In genomic region chr15:44536298-44536961, GRCh38 we compare ENCODE assay signal across 8 cellular contexts. TPM values are rescaled to one million over a fixed set of nuclear protein-coding genes. Genes with fewer than 3 reads are reported as not detected.
A peak's percentile ranks its signal among the peaks of the same experiment; 100 is the strongest.
DNase-seq lines count a peak whose midpoint lies in the region; ATAC-seq and TF ChIP-seq lines count a peak whose summit lies in the region.

No MANE protein-coding gene starts in this region.

- H3K4me1 ChIP-seq in ACC112 (ENCODE audit: control insufficient read depth, insufficient read depth, low read length, unreplicated experiment) (peaks cover 30% of the 10 kb centered on the region), HEK293 (ENCODE audit: control insufficient read depth, insufficient read depth, low read length) (no peaks in the 10 kb centered on the region), Loucy (ENCODE audit: insufficient read depth, low read length, poor library complexity, severe bottlenecking) (peaks cover 38% of the 10 kb centered on the region), mononuclear cell (ENCODE audit: insufficient read depth, low read length) (peaks cover 30% of the 10 kb centered on the region), upper lobe of left lung (peaks cover 25 to 31% (median 27%) of the 10 kb centered on the region in 4 donors)

- no peaks in the 10 kb centered on the region for H3K9me2 ChIP-seq in Loucy (replicated peaks; ENCODE audit: low read depth, low read length)

- no peak for DNase-seq in GM12864 (ENCODE audit: low read depth)
- DNase-seq in T1000 (lab: John Stamatoyannopoulos, UW): peak; percentile 89
- DNase-seq in epithelial cell of prostate (ENCODE audit: low read depth, low spot score): peak; percentile 36
- DNase-seq in upper lobe of left lung: peak; percentile 89 to 93

- peaks cover 23% of the 10 kb centered on the region for H4K20me1 ChIP-seq in Loucy (ENCODE audit: insufficient read depth, low read length, poor library complexity, severe bottlenecking)

- ATAC-seq in upper lobe of left lung (ENCODE audit: low FRiP score in 2 of 2): peak; percentile 91 to 95

- TF ChIP-seq CTCF in GM12864 (IDR thresholded peaks at IDR 0.05; ENCODE audit: low read depth, low read length, missing control alignments) (peak; percentile 38), HEK293 (tag by site-specific recombination; IDR thresholded peaks at IDR 0.05) (peak; percentile 67), Loucy (conservative IDR thresholded peaks at IDR 0.05; ENCODE audit: low read length) (peak; percentile 46), upper lobe of left lung (IDR thresholded peaks at IDR 0.05) (peak in 5 of 6 experiments; percentile 36 to 72 (median 60))

- WGBS in upper lobe of left lung, 2 donors: 0 to 1% methylated on average over 5 to 28 of the region's 47 CpGs

- H3K9me3 ChIP-seq in HEK293 (ENCODE audit: control insufficient read depth, insufficient read depth, low read depth, low read length) (no peaks in the 10 kb centered on the region), Loucy (ENCODE audit: insufficient read depth, low read depth, low read length) (no peaks in the 10 kb centered on the region), mononuclear cell (ENCODE audit: low read depth, low read length) (no peaks in the 10 kb centered on the region), upper lobe of left lung (no peaks in the 10 kb centered on the region)

- peak overlapping the region; percentile 88 for H3K9ac ChIP-seq in Loucy (ENCODE audit: low read depth, low read length, poor library complexity, severe bottlenecking)

- peak in 3 of 4 donors; percentile 60 to 91 (median 84) for TF ChIP-seq POLR2A in upper lobe of left lung (IDR thresholded peaks at IDR 0.05)

- peak overlapping the region; percentile 93 for H2AFZ ChIP-seq in ACC112 (ENCODE audit: low read length, unreplicated experiment)
- peak overlapping the region; percentile 88 for H2AFZ ChIP-seq in Loucy (ENCODE audit: low read length)

- no peaks in the 10 kb centered on the region for H3F3A ChIP-seq in Loucy (ENCODE audit: low read depth)

- H3K27me3 ChIP-seq in ACC112 (ENCODE audit: insufficient read depth, low read length) (no peaks in the 10 kb centered on the region), Loucy (ENCODE audit: insufficient read depth, low read length, poor library complexity, severe bottlenecking) (no peaks in the 10 kb centered on the region), mononuclear cell (ENCODE audit: insufficient read depth, low read length) (no peaks in the 10 kb centered on the region), upper lobe of left lung (no peaks in the 10 kb centered on the region)

- POLR2A ChIA-PET in HEK293 (lab: Yijun Ruan, JAX): interaction anchor here (0.6 to 1.9 kb wide), 11 partner anchors 8 to 248 kb away, joined by 3 to 18 read pairs (median 4); partner anchors contain the start of genes CTDSPL2, GOLM2 and SPG11

- H3K36me3 ChIP-seq in ACC112 (ENCODE audit: insufficient read depth, low read length) (peaks cover 12% of the 10 kb centered on the region; the same call in 1 of the 2 replicates), HEK293 (ENCODE audit: control insufficient read depth in 2 of 2, insufficient read depth in 1 of 2, low read length in 2 of 2) (peaks cover 9 to 24% of the 10 kb centered on the region in 2 experiments; a peak in 2 of 3 replicates), Loucy (ENCODE audit: insufficient read depth, low read length) (no peaks in the 10 kb centered on the region), upper lobe of left lung (peaks cover 0 to 25% (median 0%) of the 10 kb centered on the region in 4 donors)

- CTCF ChIA-PET in HEK293 (lab: Yijun Ruan, JAX): interaction anchor here (0.7 kb wide), 1 partner anchor 509 kb away, joined by 3 read pairs; no protein-coding TSS in a partner anchor

- H3K27ac ChIP-seq in ACC112 (ENCODE audit: low read depth, low read length): peak overlapping the region; percentile 90
- peak overlapping the region; percentile 94 for H3K27ac ChIP-seq in HEK293 (ENCODE audit: extremely low read depth, low read depth, low read length)
- peak overlapping the region; percentile 99 for H3K27ac ChIP-seq in epithelial cell of prostate
- H3K27ac ChIP-seq in upper lobe of left lung: peak overlapping the region; percentile 95 to 99 (median 97)

- TF ChIP-seq EP300 in upper lobe of left lung (IDR thresholded peaks at IDR 0.05): no peak

- peak overlapping the region; percentile 86 for H3K4me3 ChIP-seq in ACC112 (ENCODE audit: low read depth, low read length)
- H3K4me3 ChIP-seq in GM12864 (ENCODE audit: low read depth, low read length): peak overlapping the region; percentile 70
- peak overlapping the region; percentile 66 for H3K4me3 ChIP-seq in HEK293 (ENCODE audit: low read depth, low read length)
- peak overlapping the region; percentile 82 for H3K4me3 ChIP-seq in Loucy (ENCODE audit: low read length, poor library complexity, severe bottlenecking)
- peak overlapping the region; percentile 94 for H3K4me3 ChIP-seq in mononuclear cell (ENCODE audit: low read length)
- peak overlapping the region; percentile 52 to 99 (median 82) for H3K4me3 ChIP-seq in upper lobe of left lung

- peak overlapping the region; percentile 96 for H3K4me2 ChIP-seq in Loucy (ENCODE audit: low read depth, low read length, poor library complexity, severe bottlenecking)

- H3K79me2 ChIP-seq in ACC112 (ENCODE audit: control insufficient read depth, insufficient read depth, low read length, unreplicated experiment) (peaks cover 54% of the 10 kb centered on the region), Loucy (ENCODE audit: insufficient read depth, low read length) (peaks cover 57% of the 10 kb centered on the region)

TF ChIP-seq in HEK293, 187 proteins besides CTCF, POLR2A, EP300 and RAD21 (continues in another document):
- TF ChIP-seq, protein P1, sequence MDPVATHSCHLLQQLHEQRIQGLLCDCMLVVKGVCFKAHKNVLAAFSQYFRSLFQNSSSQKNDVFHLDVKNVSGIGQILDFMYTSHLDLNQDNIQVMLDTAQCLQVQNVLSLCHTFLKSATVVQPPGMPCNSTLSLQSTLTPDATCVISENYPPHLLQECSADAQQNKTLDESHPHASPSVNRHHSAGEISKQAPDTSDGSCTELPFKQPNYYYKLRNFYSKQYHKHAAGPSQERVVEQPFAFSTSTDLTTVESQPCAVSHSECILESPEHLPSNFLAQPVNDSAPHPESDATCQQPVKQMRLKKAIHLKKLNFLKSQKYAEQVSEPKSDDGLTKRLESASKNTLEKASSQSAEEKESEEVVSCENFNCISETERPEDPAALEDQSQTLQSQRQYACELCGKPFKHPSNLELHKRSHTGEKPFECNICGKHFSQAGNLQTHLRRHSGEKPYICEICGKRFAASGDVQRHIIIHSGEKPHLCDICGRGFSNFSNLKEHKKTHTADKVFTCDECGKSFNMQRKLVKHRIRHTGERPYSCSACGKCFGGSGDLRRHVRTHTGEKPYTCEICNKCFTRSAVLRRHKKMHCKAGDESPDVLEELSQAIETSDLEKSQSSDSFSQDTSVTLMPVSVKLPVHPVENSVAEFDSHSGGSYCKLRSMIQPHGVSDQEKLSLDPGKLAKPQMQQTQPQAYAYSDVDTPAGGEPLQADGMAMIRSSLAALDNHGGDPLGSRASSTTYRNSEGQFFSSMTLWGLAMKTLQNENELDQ (tag by site-specific recombination; IDR thresholded peaks at IDR 0.05; ENCODE audit: low read depth): no peak
- TF ChIP-seq ZNF623 (tag by site-specific recombination; IDR thresholded peaks at IDR 0.05) (no peak), OVOL3 (tag by site-specific recombination; IDR thresholded peaks at IDR 0.05) (no peak), GFI1B (tag by site-specific recombination; IDR thresholded peaks at IDR 0.05) (no peak), WT1 (tag by site-specific recombination; IDR thresholded peaks at IDR 0.05) (no peak), SETDB1 (IDR thresholded peaks at IDR 0.05; ENCODE audit: insufficient read length, low read length) (no peak), ZNF302 (tag by site-specific recombination; IDR thresholded peaks at IDR 0.05; ENCODE audit: low read depth) (no peak), ZNF280D (tag by site-specific recombination; IDR thresholded peaks at IDR 0.05) (no peak), ZNF174 (tag by site-specific recombination; IDR thresholded peaks at IDR 0.05) (no peak), ZNF513 (tag by site-specific recombination; IDR thresholded peaks at IDR 0.05) (no peak)

RNA-seq across cellular contexts. Expression of gene EIF3J, which starts 0.5 kb away (rescaled TPM):
- 71.6 TPM for total RNA-seq in mononuclear cell
- 10 to 100 TPM; 25.3 to 82.2 (median 58.3) TPM for total RNA-seq in upper lobe of left lung
